In genomic region chr15:40826123-40827075, GRCh38 we compare ENCODE assay signal across 1 cellular context.
TF ChIP-seq lines count a peak whose summit lies in the region.

No MANE protein-coding gene starts in this region.

TF ChIP-seq in K562, 482 proteins besides CTCF, POLR2A, EP300 and RAD21 (continued from another document and continues in another):
- TF ChIP-seq ZFP91 (CRISPR knock-in tag; IDR thresholded peaks at IDR 0.05) (no peak), HIVEP1 (CRISPR knock-in tag; IDR thresholded peaks at IDR 0.05) (no peak), HOXB6 (CRISPR knock-in tag; IDR thresholded peaks at IDR 0.05; ENCODE audit: borderline replicate concordance) (no peak), SP1 (CRISPR knock-in tag; IDR thresholded peaks at IDR 0.05) (peak; percentile 76), KLF16 (IDR thresholded peaks at IDR 0.05) (peak; percentile 92), GATAD2B (IDR thresholded peaks at IDR 0.05; ENCODE audit: borderline replicate concordance) (peak; percentile 44; the same call in 1 of the 2 replicates), ZNF239 (CRISPR knock-in tag; IDR thresholded peaks at IDR 0.05) (no peak), XRCC3 (IDR thresholded peaks at IDR 0.05) (no peak), CBFA2T3 (IDR thresholded peaks at IDR 0.05) (peak; percentile 98), TBL1XR1 (IDR thresholded peaks at IDR 0.05; ENCODE audit: low read length in 2 of 2) (peak in 1 of 2 experiments; percentile 92; a peak in 2 of 4 replicates), YY1 (IDR thresholded peaks at IDR 0.05; ENCODE audit: borderline replicate concordance in 1 of 3, control insufficient read depth in 1 of 3, extremely low read depth in 1 of 3, insufficient read depth in 3 of 3, insufficient read length in 1 of 3, insufficient replicate concordance in 2 of 3, low read depth in 1 of 3, low read length in 2 of 3) (no peak), ARHGAP35 (IDR thresholded peaks at IDR 0.05; ENCODE audit: partially characterized antibody) (no peak), ZNF197 (CRISPR knock-in tag; IDR thresholded peaks at IDR 0.05; ENCODE audit: low read depth) (peak; percentile 88), HDAC1 (IDR thresholded peaks at IDR 0.05) (peak in 1 of 2 experiments; percentile 84; a peak in 2 of 4 replicates), MAFF (IDR thresholded peaks at IDR 0.05; ENCODE audit: low read length) (no peak), RNF2 (IDR thresholded peaks at IDR 0.05) (peak; percentile 72; the same call in 1 of the 2 replicates), NCOR1 (IDR thresholded peaks at IDR 0.05) (peak; percentile 96), MECOM (CRISPR knock-in tag; IDR thresholded peaks at IDR 0.05) (no peak), ETV5 (CRISPR knock-in tag; IDR thresholded peaks at IDR 0.05; ENCODE audit: low read depth) (no peak), KDM4B (IDR thresholded peaks at IDR 0.05; ENCODE audit: borderline replicate concordance in 2 of 2, low read depth in 1 of 2) (no peak), TRIM24 (IDR thresholded peaks at IDR 0.05) (peak; percentile 77 to 90), JUND (IDR thresholded peaks at IDR 0.05; ENCODE audit: borderline replicate concordance, low read depth, low read length) (peak; percentile 55; the same call in 1 of the 2 replicates), JUND (tag; IDR thresholded peaks at IDR 0.05; ENCODE audit: borderline replicate concordance, low read depth, low read length) (peak; percentile 25; the same call in 1 of the 3 replicates), ATF1 (CRISPR knock-in tag; IDR thresholded peaks at IDR 0.05) (no peak), ATF1 (tag; IDR thresholded peaks at IDR 0.05) (peak; percentile 16; the same call in 1 of the 2 replicates), ZNF143 (CRISPR knock-in tag; IDR thresholded peaks at IDR 0.05) (no peak), CCNT2 (IDR thresholded peaks at IDR 0.05; ENCODE audit: borderline replicate concordance, extremely low read depth, insufficient read length, low read depth, low read length) (peak; percentile 87), ZNF140 (CRISPR knock-in tag; IDR thresholded peaks at IDR 0.05) (no peak), PYGO2 (tag; IDR thresholded peaks at IDR 0.05) (peak; percentile 80), ID3 (CRISPR knock-in tag; IDR thresholded peaks at IDR 0.05) (no peak), ID3 (tag; IDR thresholded peaks at IDR 0.05) (peak; percentile 62; the same call in 1 of the 2 replicates), IRF2 (CRISPR knock-in tag; IDR thresholded peaks at IDR 0.05) (no peak), MAZ (CRISPR knock-in tag; conservative IDR thresholded peaks at IDR 0.05 in 1 of 2, IDR thresholded peaks at IDR 0.05 in 1 of 2) (peak in 1 of 2 experiments; percentile 25; a peak in 1 of 4 replicates), JUNB (CRISPR knock-in tag; conservative IDR thresholded peaks at IDR 0.05) (no peak), STAG1 (CRISPR knock-in tag; IDR thresholded peaks at IDR 0.05; ENCODE audit: borderline replicate concordance) (no peak), PCBP2 (IDR thresholded peaks at IDR 0.05; ENCODE audit: low read depth, low read length, poor library complexity, severe bottlenecking) (no peak), NCOA1 (IDR thresholded peaks at IDR 0.05; ENCODE audit: low read depth) (peak; percentile 89), HDAC3 (IDR thresholded peaks at IDR 0.05; ENCODE audit: borderline replicate concordance, partially characterized antibody) (peak; percentile 93), CREB3 (tag; conservative IDR thresholded peaks at IDR 0.05; ENCODE audit: low read depth) (no peak), NR2C2 (CRISPR knock-in tag; IDR thresholded peaks at IDR 0.05) (no peak), NR2C2 (tag; IDR thresholded peaks at IDR 0.05) (peak; percentile 75; the same call in 1 of the 2 replicates), GATA2 (CRISPR knock-in tag; IDR thresholded peaks at IDR 0.05) (peak; percentile 90), DDX20 (tag; IDR thresholded peaks at IDR 0.05; ENCODE audit: low read depth) (0 out of 2 replicates have a peak, but pooled peaks have one; percentile 29), ZEB2 (IDR thresholded peaks at IDR 0.05) (peak; percentile 96), ZNF644 (tag; IDR thresholded peaks at IDR 0.05; ENCODE audit: low read depth) (no peak), ZFP1 (CRISPR knock-in tag; IDR thresholded peaks at IDR 0.05) (no peak), ZBTB34 (CRISPR knock-in tag; IDR thresholded peaks at IDR 0.05) (no peak), HLTF (IDR thresholded peaks at IDR 0.05) (no peak), TAF7 (tag; IDR thresholded peaks at IDR 0.05) (no peak)
- TF ChIP-seq, protein P1, sequence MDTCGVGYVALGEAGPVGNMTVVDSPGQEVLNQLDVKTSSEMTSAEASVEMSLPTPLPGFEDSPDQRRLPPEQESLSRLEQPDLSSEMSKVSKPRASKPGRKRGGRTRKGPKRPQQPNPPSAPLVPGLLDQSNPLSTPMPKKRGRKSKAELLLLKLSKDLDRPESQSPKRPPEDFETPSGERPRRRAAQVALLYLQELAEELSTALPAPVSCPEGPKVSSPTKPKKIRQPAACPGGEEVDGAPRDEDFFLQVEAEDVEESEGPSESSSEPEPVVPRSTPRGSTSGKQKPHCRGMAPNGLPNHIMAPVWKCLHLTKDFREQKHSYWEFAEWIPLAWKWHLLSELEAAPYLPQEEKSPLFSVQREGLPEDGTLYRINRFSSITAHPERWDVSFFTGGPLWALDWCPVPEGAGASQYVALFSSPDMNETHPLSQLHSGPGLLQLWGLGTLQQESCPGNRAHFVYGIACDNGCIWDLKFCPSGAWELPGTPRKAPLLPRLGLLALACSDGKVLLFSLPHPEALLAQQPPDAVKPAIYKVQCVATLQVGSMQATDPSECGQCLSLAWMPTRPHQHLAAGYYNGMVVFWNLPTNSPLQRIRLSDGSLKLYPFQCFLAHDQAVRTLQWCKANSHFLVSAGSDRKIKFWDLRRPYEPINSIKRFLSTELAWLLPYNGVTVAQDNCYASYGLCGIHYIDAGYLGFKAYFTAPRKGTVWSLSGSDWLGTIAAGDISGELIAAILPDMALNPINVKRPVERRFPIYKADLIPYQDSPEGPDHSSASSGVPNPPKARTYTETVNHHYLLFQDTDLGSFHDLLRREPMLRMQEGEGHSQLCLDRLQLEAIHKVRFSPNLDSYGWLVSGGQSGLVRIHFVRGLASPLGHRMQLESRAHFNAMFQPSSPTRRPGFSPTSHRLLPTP (IDR thresholded peaks at IDR 0.05; ENCODE audit: borderline replicate concordance, extremely low read depth, insufficient read length), result no peak
- TF ChIP-seq, protein P2, sequence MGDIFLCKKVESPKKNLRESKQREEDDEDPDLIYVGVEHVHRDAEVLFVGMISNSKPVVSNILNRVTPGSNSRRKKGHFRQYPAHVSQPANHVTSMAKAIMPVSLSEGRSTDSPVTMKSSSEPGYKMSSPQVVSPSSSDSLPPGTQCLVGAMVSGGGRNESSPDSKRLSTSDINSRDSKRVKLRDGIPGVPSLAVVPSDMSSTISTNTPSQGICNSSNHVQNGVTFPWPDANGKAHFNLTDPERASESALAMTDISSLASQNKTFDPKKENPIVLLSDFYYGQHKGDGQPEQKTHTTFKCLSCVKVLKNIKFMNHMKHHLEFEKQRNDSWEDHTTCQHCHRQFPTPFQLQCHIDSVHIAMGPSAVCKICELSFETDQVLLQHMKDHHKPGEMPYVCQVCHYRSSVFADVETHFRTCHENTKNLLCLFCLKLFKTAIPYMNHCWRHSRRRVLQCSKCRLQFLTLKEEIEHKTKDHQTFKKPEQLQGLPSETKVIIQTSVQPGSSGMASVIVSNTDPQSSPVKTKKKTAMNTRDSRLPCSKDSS (IDR thresholded peaks at IDR 0.05; ENCODE audit: low read depth, partially characterized antibody), result no peak
- TF ChIP-seq, protein P3, sequence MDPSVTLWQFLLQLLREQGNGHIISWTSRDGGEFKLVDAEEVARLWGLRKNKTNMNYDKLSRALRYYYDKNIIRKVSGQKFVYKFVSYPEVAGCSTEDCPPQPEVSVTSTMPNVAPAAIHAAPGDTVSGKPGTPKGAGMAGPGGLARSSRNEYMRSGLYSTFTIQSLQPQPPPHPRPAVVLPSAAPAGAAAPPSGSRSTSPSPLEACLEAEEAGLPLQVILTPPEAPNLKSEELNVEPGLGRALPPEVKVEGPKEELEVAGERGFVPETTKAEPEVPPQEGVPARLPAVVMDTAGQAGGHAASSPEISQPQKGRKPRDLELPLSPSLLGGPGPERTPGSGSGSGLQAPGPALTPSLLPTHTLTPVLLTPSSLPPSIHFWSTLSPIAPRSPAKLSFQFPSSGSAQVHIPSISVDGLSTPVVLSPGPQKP (CRISPR knock-in tag; IDR thresholded peaks at IDR 0.05), result no peak
- TF ChIP-seq, protein P4, sequence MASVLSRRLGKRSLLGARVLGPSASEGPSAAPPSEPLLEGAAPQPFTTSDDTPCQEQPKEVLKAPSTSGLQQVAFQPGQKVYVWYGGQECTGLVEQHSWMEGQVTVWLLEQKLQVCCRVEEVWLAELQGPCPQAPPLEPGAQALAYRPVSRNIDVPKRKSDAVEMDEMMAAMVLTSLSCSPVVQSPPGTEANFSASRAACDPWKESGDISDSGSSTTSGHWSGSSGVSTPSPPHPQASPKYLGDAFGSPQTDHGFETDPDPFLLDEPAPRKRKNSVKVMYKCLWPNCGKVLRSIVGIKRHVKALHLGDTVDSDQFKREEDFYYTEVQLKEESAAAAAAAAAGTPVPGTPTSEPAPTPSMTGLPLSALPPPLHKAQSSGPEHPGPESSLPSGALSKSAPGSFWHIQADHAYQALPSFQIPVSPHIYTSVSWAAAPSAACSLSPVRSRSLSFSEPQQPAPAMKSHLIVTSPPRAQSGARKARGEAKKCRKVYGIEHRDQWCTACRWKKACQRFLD (CRISPR knock-in tag; IDR thresholded peaks at IDR 0.05), result peak; percentile 85
- TF ChIP-seq, protein P5, sequence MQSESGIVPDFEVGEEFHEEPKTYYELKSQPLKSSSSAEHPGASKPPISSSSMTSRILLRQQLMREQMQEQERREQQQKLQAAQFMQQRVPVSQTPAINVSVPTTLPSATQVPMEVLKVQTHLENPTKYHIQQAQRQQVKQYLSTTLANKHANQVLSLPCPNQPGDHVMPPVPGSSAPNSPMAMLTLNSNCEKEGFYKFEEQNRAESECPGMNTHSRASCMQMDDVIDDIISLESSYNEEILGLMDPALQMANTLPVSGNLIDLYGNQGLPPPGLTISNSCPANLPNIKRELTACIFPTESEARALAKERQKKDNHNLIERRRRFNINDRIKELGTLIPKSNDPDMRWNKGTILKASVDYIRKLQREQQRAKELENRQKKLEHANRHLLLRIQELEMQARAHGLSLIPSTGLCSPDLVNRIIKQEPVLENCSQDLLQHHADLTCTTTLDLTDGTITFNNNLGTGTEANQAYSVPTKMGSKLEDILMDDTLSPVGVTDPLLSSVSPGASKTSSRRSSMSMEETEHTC (IDR thresholded peaks at IDR 0.05), result peak; percentile 58; the same call in 1 of the 2 replicates
- TF ChIP-seq, protein P6, sequence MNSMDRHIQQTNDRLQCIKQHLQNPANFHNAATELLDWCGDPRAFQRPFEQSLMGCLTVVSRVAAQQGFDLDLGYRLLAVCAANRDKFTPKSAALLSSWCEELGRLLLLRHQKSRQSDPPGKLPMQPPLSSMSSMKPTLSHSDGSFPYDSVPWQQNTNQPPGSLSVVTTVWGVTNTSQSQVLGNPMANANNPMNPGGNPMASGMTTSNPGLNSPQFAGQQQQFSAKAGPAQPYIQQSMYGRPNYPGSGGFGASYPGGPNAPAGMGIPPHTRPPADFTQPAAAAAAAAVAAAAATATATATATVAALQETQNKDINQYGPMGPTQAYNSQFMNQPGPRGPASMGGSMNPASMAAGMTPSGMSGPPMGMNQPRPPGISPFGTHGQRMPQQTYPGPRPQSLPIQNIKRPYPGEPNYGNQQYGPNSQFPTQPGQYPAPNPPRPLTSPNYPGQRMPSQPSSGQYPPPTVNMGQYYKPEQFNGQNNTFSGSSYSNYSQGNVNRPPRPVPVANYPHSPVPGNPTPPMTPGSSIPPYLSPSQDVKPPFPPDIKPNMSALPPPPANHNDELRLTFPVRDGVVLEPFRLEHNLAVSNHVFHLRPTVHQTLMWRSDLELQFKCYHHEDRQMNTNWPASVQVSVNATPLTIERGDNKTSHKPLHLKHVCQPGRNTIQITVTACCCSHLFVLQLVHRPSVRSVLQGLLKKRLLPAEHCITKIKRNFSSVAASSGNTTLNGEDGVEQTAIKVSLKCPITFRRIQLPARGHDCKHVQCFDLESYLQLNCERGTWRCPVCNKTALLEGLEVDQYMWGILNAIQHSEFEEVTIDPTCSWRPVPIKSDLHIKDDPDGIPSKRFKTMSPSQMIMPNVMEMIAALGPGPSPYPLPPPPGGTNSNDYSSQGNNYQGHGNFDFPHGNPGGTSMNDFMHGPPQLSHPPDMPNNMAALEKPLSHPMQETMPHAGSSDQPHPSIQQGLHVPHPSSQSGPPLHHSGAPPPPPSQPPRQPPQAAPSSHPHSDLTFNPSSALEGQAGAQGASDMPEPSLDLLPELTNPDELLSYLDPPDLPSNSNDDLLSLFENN (IDR thresholded peaks at IDR 0.05; ENCODE audit: low read depth in 2 of 2, low read length in 2 of 2), result peak in 1 of 2 experiments; percentile 95; a peak in 2 of 4 replicates
